ENCODE assay signal across 9 cellular contexts in the genomic region with DNA sequence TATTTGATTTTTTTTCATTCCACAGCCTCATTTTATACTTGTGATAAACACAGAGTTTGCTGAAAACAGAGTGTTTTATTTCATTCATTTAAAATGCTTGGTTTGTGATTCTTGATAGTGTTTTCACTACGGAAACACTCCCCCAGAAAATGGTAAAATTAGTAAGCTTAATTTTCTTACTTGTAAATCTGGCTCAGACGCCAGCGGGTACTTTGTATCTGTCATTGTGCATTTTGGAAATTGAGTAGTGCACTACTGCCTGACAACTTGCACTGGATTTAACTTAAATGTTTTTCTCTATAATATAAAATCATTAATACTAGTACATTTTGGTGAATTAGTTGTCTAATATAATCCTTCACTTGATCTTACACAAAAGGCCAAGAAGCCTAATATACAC. TPM values are rescaled to one million over a fixed set of nuclear protein-coding genes. Genes with fewer than 3 reads are reported as not detected.
DNase-seq lines count a peak whose midpoint lies in the region; ATAC-seq, FAIRE-seq and TF ChIP-seq lines count a peak whose summit lies in the region.
"Had no signal": no experiment of that assay in that cellular context is flagged by ENCODE, and none has a peak within 500 bp of the region (broad histone marks: within the 10 kb centered on the region; RNA-seq: fewer than 3 reads in every experiment).

No MANE protein-coding gene starts in this region.

- no peak overlapping the region for H2AFZ ChIP-seq in astrocyte (ENCODE audit: low read depth, low read length)

- H3K36me3 Mint-ChIP-seq in CD4-positive, alpha-beta memory T cell: peaks cover 49 to 81% of the 10 kb centered on the region in 2 donors
- H3K36me3 Mint-ChIP-seq in astrocyte (ENCODE audit: low read depth, unreplicated experiment) (peaks cover 26% of the 10 kb centered on the region), naive B cell (peaks cover 18 to 24% of the 10 kb centered on the region in 2 donors)

- no peaks in the 10 kb centered on the region for H3K27me3 Mint-ChIP-seq in CD4-positive, alpha-beta memory T cell
- H3K27me3 Mint-ChIP-seq in astrocyte (ENCODE audit: low read depth, unreplicated experiment): no peaks in the 10 kb centered on the region
- no peaks in the 10 kb centered on the region for H3K27me3 Mint-ChIP-seq in naive B cell

- TF ChIP-seq CTCF in astrocyte (IDR thresholded peaks at IDR 0.05; ENCODE audit: insufficient read depth, low read depth, low read length): no peak

- no peaks in the 10 kb centered on the region for H4K20me1 ChIP-seq in astrocyte (ENCODE audit: insufficient read depth, low read length)

- H3K4me1 ChIP-seq in CD4-positive, alpha-beta memory T cell (ENCODE audit: insufficient read depth, low read length): peaks cover 24% of the 10 kb centered on the region
- no peaks in the 10 kb centered on the region for H3K4me1 ChIP-seq in astrocyte (ENCODE audit: insufficient read depth, low read length)

- H3K27ac ChIP-seq in CD4-positive, alpha-beta memory T cell (ENCODE audit: low read depth, low read length): peak overlapping the region; percentile 73
- no peak overlapping the region for H3K27ac ChIP-seq in astrocyte (ENCODE audit: low read depth, low read length)
- H3K27ac ChIP-seq: SJCRH30 had no signal

- no peaks in the 10 kb centered on the region for H3K27me3 ChIP-seq in CD4-positive, alpha-beta memory T cell (ENCODE audit: insufficient read depth, low read length)
- no peaks in the 10 kb centered on the region for H3K27me3 ChIP-seq in astrocyte (ENCODE audit: insufficient read depth, low read length)
- H3K27me3 ChIP-seq: SJCRH30 had no signal

- H3K9ac ChIP-seq in astrocyte (ENCODE audit: low read length): peak overlapping the region; percentile 54

- CTCF ChIA-PET in CD4-positive, alpha-beta memory T cell (lab: Charles Lee; ENCODE audit: partially characterized antibody): interaction anchor here (1.0 to 8.5 kb wide), 6 partner anchors 11 to 138 kb away, joined by 3 to 65 read pairs (median 20); a partner anchor contains a TSS

- peak; percentile 11 for ATAC-seq in HG03045 (IDR thresholded peaks at IDR 0.05; ENCODE audit: unreplicated experiment)
- ATAC-seq in naive B cell (ENCODE audit: low read depth in 2 of 2): no peak

- H3K4me2 ChIP-seq in astrocyte (ENCODE audit: low read length): peak overlapping the region; percentile 72

- peaks cover 23 to 28% (median 27%) of the 10 kb centered on the region in 4 donors for H3K4me1 Mint-ChIP-seq in CD4-positive, alpha-beta memory T cell
- H3K4me1 Mint-ChIP-seq in astrocyte (ENCODE audit: low read depth, unreplicated experiment) (peaks cover 11% of the 10 kb centered on the region), naive B cell (peaks cover 15 to 21% (median 16%) of the 10 kb centered on the region in 3 donors)

- H3K4me3 ChIP-seq in CD4-positive, alpha-beta memory T cell (ENCODE audit: low read length in 2 of 2): peak overlapping the region in 1 of 2 donors; percentile 37
- H3K4me3 ChIP-seq in astrocyte (ENCODE audit: insufficient read depth, low read depth, low read length): no peak overlapping the region

- DNase-seq in CD4-positive, alpha-beta memory T cell: no peak
- no peak for DNase-seq in astrocyte (ENCODE audit: low read depth)
- no peak for DNase-seq in naive B cell
- no peak for DNase-seq in stimulated activated naive CD4-positive, alpha-beta T cell treated with Interleukin-2 at 50 U/mL for 16 hours (lab: John Stamatoyannopoulos, UW)
- DNase-seq in NCI-H2029 (lab: John Stamatoyannopoulos, UW): no peak
- no peak for DNase-seq in D341Med (ENCODE audit: low spot score)
- DNase-seq in C1 segment of cervical spinal cord (lab: John Stamatoyannopoulos, UW): no peak

- no peak for FAIRE-seq in astrocyte (lab: Jason Lieb, UNC)

- peaks cover 23% of the 10 kb centered on the region for H3K36me3 ChIP-seq in CD4-positive, alpha-beta memory T cell (ENCODE audit: insufficient read depth, low read length)
- peaks cover 7% of the 10 kb centered on the region for H3K36me3 ChIP-seq in astrocyte (ENCODE audit: insufficient read depth, low read length)
- H3K36me3 ChIP-seq: SJCRH30 had no signal

- POLR2A ChIA-PET in CD4-positive, alpha-beta memory T cell (lab: Charles Lee; ENCODE audit: partially characterized antibody): interaction anchor here (2.5 to 7.9 kb wide), 2 partner anchors 129 to 139 kb away, joined by 11 to 56 read pairs; a partner anchor contains a TSS

- H3K4me3 Mint-ChIP-seq in CD4-positive, alpha-beta memory T cell: peak overlapping the region in 6 of 8 donors; percentile 30 to 87 (median 81)
- H3K4me3 Mint-ChIP-seq in astrocyte (ENCODE audit: unreplicated experiment) (peak overlapping the region; percentile 75), naive B cell (peak overlapping the region in 7 of 8 donors; percentile 72 to 85 (median 79))

- no peaks in the 10 kb centered on the region for H3K9me3 Mint-ChIP-seq in CD4-positive, alpha-beta memory T cell
- H3K9me3 Mint-ChIP-seq in astrocyte (ENCODE audit: unreplicated experiment) (no peaks in the 10 kb centered on the region), naive B cell (no peaks in the 10 kb centered on the region)

- no peaks in the 10 kb centered on the region for H3K79me2 ChIP-seq in astrocyte (ENCODE audit: insufficient read depth, low read length)

- intact Hi-C loops in CD4-positive, alpha-beta memory T cell (cut with micrococcal nuclease): loop anchor here (2.0 kb wide), 1 partner anchor 37 kb away; a partner anchor contains a TSS

- H3K27ac Mint-ChIP-seq in CD4-positive, alpha-beta memory T cell: peak overlapping the region; percentile 57 to 97 (median 95)
- no peak overlapping the region for H3K27ac Mint-ChIP-seq in astrocyte (ENCODE audit: unreplicated experiment)
- peak overlapping the region in 3 of 6 donors; percentile 87 to 95 (median 88) for H3K27ac Mint-ChIP-seq in naive B cell

- no peaks in the 10 kb centered on the region for H3K9me3 ChIP-seq in CD4-positive, alpha-beta memory T cell (ENCODE audit: control insufficient read depth in 1 of 2, low read length in 2 of 2)
- no peaks in the 10 kb centered on the region for H3K9me3 ChIP-seq in astrocyte (ENCODE audit: insufficient read depth, low read depth, low read length)
- H3K9me3 ChIP-seq: SJCRH30 had no signal

RNA-seq across cellular contexts. Expression of a gene that starts 37.0 kb away (rescaled TPM):
- total RNA-seq in CD4-positive, alpha-beta memory T cell: 10 to 100 TPM; 10.6 to 12.7 TPM
- polyA plus RNA-seq in CD4-positive, alpha-beta memory T cell: 1 to 10 TPM; 8.1 to 9.6 TPM
- total RNA-seq in astrocyte: 11.8 and 12.2 TPM in 2 replicates
- polyA plus RNA-seq in naive B cell (ENCODE audit: low read depth in 6 of 6): 10 to 100 TPM; 12.1 to 17.8 (median 15.3) TPM
